8 cellular contexts compared by ENCODE assay signal in genomic region chr17:17032131-17032692, GRCh38. TPM values are rescaled to one million over a fixed set of nuclear protein-coding genes. Genes with fewer than 3 reads are reported as not detected.
DNase-seq lines count a peak whose midpoint lies in the region; ATAC-seq and TF ChIP-seq lines count a peak whose summit lies in the region.

No MANE protein-coding gene starts in this region.

- H4K20me1 ChIP-seq in MM.1S (ENCODE audit: insufficient read depth, low read length), result no peaks in the 10 kb centered on the region

- H3K79me2 ChIP-seq in MM.1S (ENCODE audit: low read length), result no peaks in the 10 kb centered on the region

- intact Hi-C loops in head of caudate nucleus (cut with DNase I), result no loop called here

- peak overlapping the region; percentile 88 for H3K27ac ChIP-seq in WERI-Rb-1
- H3K27ac ChIP-seq in MM.1S (ENCODE audit: low read length), result no peak overlapping the region

- TF ChIP-seq CTCF in WERI-Rb-1 (IDR thresholded peaks at IDR 0.05; ENCODE audit: low read depth, low read length) (peak; percentile 46; the same call in 1 of the 2 replicates), osteocyte (IDR thresholded peaks at IDR 0.05) (no peak), MM.1S (IDR thresholded peaks at IDR 0.05; ENCODE audit: low read length) (no peak)

- ATAC-seq in GM21515 (IDR thresholded peaks at IDR 0.05; ENCODE audit: unreplicated experiment) (no peak), HG03097 (IDR thresholded peaks at IDR 0.05; ENCODE audit: low FRiP score, unreplicated experiment) (no peak)

- H3K9me3 ChIP-seq in WERI-Rb-1 (ENCODE audit: severe bottlenecking) (no peaks in the 10 kb centered on the region), MM.1S (replicated peaks; ENCODE audit: insufficient read depth, low read length) (no peaks in the 10 kb centered on the region)

- no peak overlapping the region for H2AFZ ChIP-seq in MM.1S (ENCODE audit: low read length)

- no peaks in the 10 kb centered on the region for H3K4me1 ChIP-seq in MM.1S (ENCODE audit: low read length)

- peak overlapping the region; percentile 35 for H3K27ac Mint-ChIP-seq in osteocyte (ENCODE audit: unreplicated experiment)

- no peaks in the 10 kb centered on the region for H3K36me3 Mint-ChIP-seq in osteocyte (ENCODE audit: unreplicated experiment)

- no peaks in the 10 kb centered on the region for H3K36me3 ChIP-seq in WERI-Rb-1
- no peaks in the 10 kb centered on the region for H3K36me3 ChIP-seq in MM.1S (replicated peaks; ENCODE audit: insufficient read depth, low read length)

- no peaks in the 10 kb centered on the region for H3K27me3 ChIP-seq in WERI-Rb-1 (ENCODE audit: insufficient read depth, low read depth, severe bottlenecking)
- H3K27me3 ChIP-seq in MM.1S (replicated peaks; ENCODE audit: insufficient read depth, low read length), result no peaks in the 10 kb centered on the region

- no peaks in the 10 kb centered on the region for H3K9me2 ChIP-seq in MM.1S (replicated peaks; ENCODE audit: insufficient read depth, low read length)

- H3F3A ChIP-seq in MM.1S (ENCODE audit: insufficient read depth, low read length), result no peaks in the 10 kb centered on the region

- H3K27me3 Mint-ChIP-seq in osteocyte (ENCODE audit: unreplicated experiment), result no peaks in the 10 kb centered on the region

- H3K9me3 Mint-ChIP-seq in osteocyte (ENCODE audit: unreplicated experiment), result no peaks in the 10 kb centered on the region

- DNase-seq in C1 segment of cervical spinal cord (lab: John Stamatoyannopoulos, UW) (peak in 11 of 14 donors; percentile 15 to 71 (median 49)), WERI-Rb-1 (peak; percentile 74), head of caudate nucleus (peak in 39 of 42 donors; percentile 52 to 89 (median 79)), osteocyte (ENCODE audit: extremely low spot score, unreplicated experiment) (no peak), MM.1S (no peak), DMS114 treated with DMSO at 0.1 percent for 48 hours (lab: John Stamatoyannopoulos, UW; ENCODE audit: unreplicated experiment) (no peak)

- peaks cover 57% of the 10 kb centered on the region for H3K4me1 Mint-ChIP-seq in osteocyte (ENCODE audit: unreplicated experiment)

- H3K9ac ChIP-seq in MM.1S (ENCODE audit: low read length), result no peak overlapping the region

- no peak overlapping the region for H3K4me3 ChIP-seq in WERI-Rb-1 (ENCODE audit: low read depth, low read length)
- H3K4me3 ChIP-seq in MM.1S (ENCODE audit: low read length), result no peak overlapping the region

- no peak overlapping the region for H3K4me2 ChIP-seq in MM.1S (ENCODE audit: low read depth, low read length)

- no peak overlapping the region for H3K4me3 Mint-ChIP-seq in osteocyte (ENCODE audit: unreplicated experiment)

RNA-seq across cellular contexts. Expression of gene MPRIP, which starts 10.0 kb away (rescaled TPM):
- 206 and 209 TPM in 2 replicates for total RNA-seq in osteocyte

Comparison
In these comparisons a context has a peak if more than half of its experiments do, and no peak if none do; other contexts are left out.
1. DNase-seq: peak in C1 segment of cervical spinal cord (11 of 14), WERI-Rb-1 (single experiment) and head of caudate nucleus (39 of 42); none in osteocyte (single experiment), MM.1S (single experiment) and DMS114 treated with DMSO at 0.1 percent for 48 hours (single experiment).